In genomic region chr19:37980419-37980975, GRCh38 we compare ENCODE assay signal across 1 cellular context.
TF ChIP-seq lines count a peak whose summit lies in the region.

No MANE protein-coding gene starts in this region.

TF ChIP-seq in GM12878, 131 proteins besides CTCF, POLR2A, EP300 and RAD21 (continued from another document):
- TF ChIP-seq PRDM15 (CRISPR knock-in tag; IDR thresholded peaks at IDR 0.05): no peak
- 0 out of 2 replicates have a peak, but pooled peaks have one; percentile 15 for TF ChIP-seq PAX5 (IDR thresholded peaks at IDR 0.05; ENCODE audit: borderline replicate concordance, low read depth, low read length)
TF ChIP-seq in GM12878: peak in this region for 1.
